Comparison of ENCODE assay signal across 1 cellular context in the genomic region with DNA sequence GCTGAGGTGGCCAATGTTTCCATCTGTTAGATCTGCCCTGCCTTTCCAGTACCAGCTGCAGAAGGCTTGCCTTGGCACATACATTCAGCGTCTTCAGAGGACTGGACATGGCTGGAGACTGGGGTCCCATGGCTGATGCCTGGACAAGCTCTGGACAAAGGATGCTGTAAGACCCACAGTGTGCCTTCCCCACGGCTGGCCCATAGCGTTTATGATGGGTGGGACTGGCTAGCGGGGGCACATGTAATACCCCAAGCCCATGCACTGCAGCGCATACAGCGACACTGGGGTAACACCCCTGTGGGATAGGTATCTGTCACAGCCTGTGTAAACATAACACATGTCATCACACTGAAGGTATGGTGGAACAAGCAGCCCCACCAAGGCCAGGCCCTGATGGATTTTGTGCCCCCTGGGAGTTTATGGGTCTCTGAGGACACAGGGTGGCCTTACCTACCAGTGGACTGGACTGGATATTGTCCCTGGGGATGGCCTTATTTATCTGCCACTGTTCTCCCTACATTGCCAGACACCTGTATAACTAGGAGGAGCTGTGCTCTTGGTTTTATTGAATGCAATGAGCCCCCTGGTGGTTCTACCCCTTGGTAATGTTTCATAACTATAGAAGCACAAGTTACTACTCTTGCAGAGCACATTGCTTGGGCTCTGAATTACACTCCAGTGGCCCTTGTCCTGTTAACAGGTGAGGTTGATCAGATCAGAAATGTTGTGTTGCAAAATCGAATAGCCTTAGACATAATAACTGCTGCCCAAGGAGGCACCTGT.
TF ChIP-seq lines count a peak whose summit lies in the region.

No MANE protein-coding gene starts in this region.

TF ChIP-seq in HepG2, 621 proteins besides CTCF, POLR2A, EP300 and RAD21:
- TF ChIP-seq ZNF468 (CRISPR knock-in tag; IDR thresholded peaks at IDR 0.05) (no peak), STAG1 (CRISPR knock-in tag; IDR thresholded peaks at IDR 0.05) (0 out of 2 replicates have a peak, but pooled peaks have one; percentile 18)
